In the genomic region with DNA sequence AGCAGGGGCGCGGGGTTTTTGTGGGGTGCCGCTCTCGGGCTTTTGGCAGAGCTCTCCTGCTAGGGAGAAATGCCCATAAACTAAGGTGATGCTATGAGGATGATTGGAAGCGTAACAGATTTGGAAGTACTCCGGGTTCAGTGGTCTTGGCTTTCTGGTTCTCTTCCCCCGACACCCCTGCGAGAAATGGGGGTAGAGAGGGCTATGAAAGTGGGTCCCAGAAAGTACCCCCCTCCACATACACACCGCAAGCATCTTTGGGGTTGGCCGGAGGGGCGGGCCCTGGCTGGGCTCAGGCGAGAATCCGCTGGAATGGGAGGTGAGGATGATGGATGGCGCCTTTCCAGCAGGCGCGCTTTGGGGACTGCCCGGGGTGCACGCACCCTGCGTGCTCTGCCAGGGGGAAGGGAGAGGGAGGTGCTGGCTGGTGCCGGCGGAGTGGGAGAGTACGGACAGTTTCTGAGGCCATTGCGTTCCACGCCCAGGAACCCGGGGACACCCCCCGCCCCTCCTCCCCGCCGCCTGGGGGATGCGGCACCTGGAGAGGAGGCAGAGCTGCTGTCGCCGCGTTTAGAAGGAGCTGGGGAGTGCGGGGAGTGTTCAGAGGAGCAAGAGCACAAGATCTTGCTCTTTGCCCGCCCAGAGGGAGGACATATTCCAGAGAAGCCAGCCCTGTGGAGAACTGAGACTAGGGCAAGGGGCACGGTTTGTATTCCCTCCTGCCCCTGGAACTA, we compare ENCODE assay signal across 8 cellular contexts. TPM values are rescaled to one million over a fixed set of nuclear protein-coding genes. Genes with fewer than 3 reads are reported as not detected.
A peak's percentile ranks its signal among the peaks of the same experiment; 100 is the strongest.
DNase-seq lines count a peak whose midpoint lies in the region; ATAC-seq and TF ChIP-seq lines count a peak whose summit lies in the region.

No MANE protein-coding gene starts in this region.

- H3K27me3 Mint-ChIP-seq in Calu3 (ENCODE audit: unreplicated experiment) = no peaks in the 10 kb centered on the region
- peaks cover 54% of the 10 kb centered on the region for H3K27me3 Mint-ChIP-seq in T-helper 1 cell treated with Interleukin-12 subunit alpha and Interleukin-12 subunit beta and Interleukin-4 antibody, amounts not matched to agents 30 μg/mL and 1 μg/mL, for 36 hours (ENCODE audit: low read depth)
- H3K27me3 Mint-ChIP-seq in effector memory CD8-positive, alpha-beta T cell = peaks cover 39 to 43% of the 10 kb centered on the region in 2 donors

- no peak for TF ChIP-seq EP300 in suprapubic skin (IDR thresholded peaks at IDR 0.05)

- H3K36me3 ChIP-seq in suprapubic skin = no peaks in the 10 kb centered on the region

- peaks cover 27% of the 10 kb centered on the region for H3K4me1 Mint-ChIP-seq in Calu3 (ENCODE audit: low read depth, unreplicated experiment)
- peaks cover 27% of the 10 kb centered on the region for H3K4me1 Mint-ChIP-seq in T-helper 1 cell treated with Interleukin-12 subunit alpha and Interleukin-12 subunit beta and Interleukin-4 antibody, amounts not matched to agents 30 μg/mL and 1 μg/mL, for 36 hours (ENCODE audit: low read depth)
- peaks cover 16 to 22% of the 10 kb centered on the region in 2 donors for H3K4me1 Mint-ChIP-seq in effector memory CD8-positive, alpha-beta T cell (ENCODE audit: low read depth in 2 of 2)

- CTCF ChIA-PET in Calu3 (lab: Charles Lee) = no interaction called here

- peak overlapping the region; percentile 86 for H3K27ac Mint-ChIP-seq in Calu3 (ENCODE audit: unreplicated experiment)
- peak overlapping the region; percentile 12 for H3K27ac Mint-ChIP-seq in T-helper 1 cell treated with Interleukin-12 subunit alpha and Interleukin-12 subunit beta and Interleukin-4 antibody, amounts not matched to agents 30 μg/mL and 1 μg/mL, for 36 hours
- no peak overlapping the region for H3K27ac Mint-ChIP-seq in effector memory CD8-positive, alpha-beta T cell

- peak; percentile 64 for DNase-seq in Calu3
- no peak for DNase-seq in effector memory CD8-positive, alpha-beta T cell
- DNase-seq in suprapubic skin (ENCODE audit: low spot score in 2 of 2) = peak; percentile 67 to 80
- DNase-seq in NCI-H2029 (lab: John Stamatoyannopoulos, UW) = no peak
- no peak for DNase-seq in OCI-M1 (lab: John Stamatoyannopoulos, UW)

- WGBS in suprapubic skin = 3% methylated on average over 14 of the region's 35 CpGs

- H3K27me3 ChIP-seq in mononuclear cell (ENCODE audit: insufficient read depth, low read length) (peaks cover 20% of the 10 kb centered on the region), suprapubic skin (peaks cover 9% of the 10 kb centered on the region)

- BruUV-seq in Calu3 (replicated peaks; lab: Mats Ljungman, UMichigan) = no TSS peak

- no peak for ATAC-seq in effector memory CD8-positive, alpha-beta T cell (replicated peaks)
- ATAC-seq in HG02840 (IDR thresholded peaks at IDR 0.05; ENCODE audit: low FRiP score, unreplicated experiment) = no peak

- H3K9me3 ChIP-seq in mononuclear cell (ENCODE audit: low read depth, low read length) = no peaks in the 10 kb centered on the region
- H3K9me3 ChIP-seq in suprapubic skin = no peaks in the 10 kb centered on the region

- TF ChIP-seq POLR2A in suprapubic skin (IDR thresholded peaks at IDR 0.05) = no peak

- TF ChIP-seq CTCF in Calu3 (IDR thresholded peaks at IDR 0.05; ENCODE audit: unreplicated experiment) (no peak), suprapubic skin (IDR thresholded peaks at IDR 0.05) (no peak)

- peaks cover 43% of the 10 kb centered on the region for H3K36me3 Mint-ChIP-seq in Calu3 (ENCODE audit: insufficient read depth, unreplicated experiment)
- peaks cover 2% of the 10 kb centered on the region for H3K36me3 Mint-ChIP-seq in T-helper 1 cell treated with Interleukin-12 subunit alpha and Interleukin-12 subunit beta and Interleukin-4 antibody, amounts not matched to agents 30 μg/mL and 1 μg/mL, for 36 hours (ENCODE audit: low read depth)
- H3K36me3 Mint-ChIP-seq in effector memory CD8-positive, alpha-beta T cell (ENCODE audit: insufficient read depth) = peaks cover 10% of the 10 kb centered on the region

- H3K9me3 Mint-ChIP-seq in Calu3 (ENCODE audit: low read depth, unreplicated experiment) = no peaks in the 10 kb centered on the region
- H3K9me3 Mint-ChIP-seq in T-helper 1 cell treated with Interleukin-12 subunit alpha and Interleukin-12 subunit beta and Interleukin-4 antibody, amounts not matched to agents 30 μg/mL and 1 μg/mL, for 36 hours = no peaks in the 10 kb centered on the region
- no peaks in the 10 kb centered on the region for H3K9me3 Mint-ChIP-seq in effector memory CD8-positive, alpha-beta T cell

- H3K4me3 ChIP-seq in mononuclear cell (ENCODE audit: low read length) (peak overlapping the region; percentile 59), suprapubic skin (peak overlapping the region; percentile 74)

- H3K4me1 ChIP-seq in mononuclear cell (ENCODE audit: insufficient read depth, low read length) = peaks cover 28% of the 10 kb centered on the region
- peaks cover 35% of the 10 kb centered on the region for H3K4me1 ChIP-seq in suprapubic skin

- peak overlapping the region; percentile 99 for H3K4me3 Mint-ChIP-seq in Calu3 (ENCODE audit: low read depth, unreplicated experiment)
- H3K4me3 Mint-ChIP-seq in T-helper 1 cell treated with Interleukin-12 subunit alpha and Interleukin-12 subunit beta and Interleukin-4 antibody, amounts not matched to agents 30 μg/mL and 1 μg/mL, for 36 hours = peak overlapping the region; percentile 94
- peak overlapping the region; percentile 87 to 89 for H3K4me3 Mint-ChIP-seq in effector memory CD8-positive, alpha-beta T cell

- H3K27ac ChIP-seq in suprapubic skin = no peak overlapping the region

- intact Hi-C loops in Calu3 (cut with micrococcal nuclease; ENCODE audit: unreplicated experiment) = loop anchor here (5.0 kb wide), 2 partner anchors 70 to 105 kb away; no protein-coding TSS in a partner anchor

RNA-seq across cellular contexts. Expression of gene PCSK5, which starts 1.9 kb away (rescaled TPM):
- total RNA-seq in Calu3 (2022) = 38.4 and 46.6 TPM in 2 replicates
- total RNA-seq in mononuclear cell = 14.3 TPM
- 10 to 100 TPM in 1 of 4 donors, 1 to 10 TPM in 3; 5.2 to 10.8 (median 7.3) TPM for total RNA-seq in suprapubic skin

Comparison
In these comparisons a context has a peak if more than half of its experiments do, and no peak if none do; other contexts are left out.
1. DNase-seq: peak in Calu3 (single experiment) and suprapubic skin (2 of 2); none in effector memory CD8-positive, alpha-beta T cell (0 of 3), NCI-H2029 (single experiment) and OCI-M1 (single experiment).
2. H3K27ac Mint-ChIP-seq: peak in Calu3 (single experiment) and T-helper 1 cell treated with Interleukin-12 subunit alpha and Interleukin-12 subunit beta and Interleukin-4 antibody, amounts not matched to agents 30 μg/mL and 1 μg/mL, for 36 hours (single experiment); none in effector memory CD8-positive, alpha-beta T cell (0 of 2).
3. Peak in every context shown above with its lines, with median percentiles within 50 percentile points of each other: H3K4me3 Mint-ChIP-seq.